In genomic region chr5:81779935-81780266, GRCh38 we compare ENCODE assay signal across 8 cellular contexts. TPM values are rescaled to one million over a fixed set of nuclear protein-coding genes. Genes with fewer than 3 reads are reported as not detected.
A peak's percentile ranks its signal among the peaks of the same experiment; 100 is the strongest.
DNase-seq lines count a peak whose midpoint lies in the region; ATAC-seq lines count a peak whose summit lies in the region.

No MANE protein-coding gene starts in this region.

- peak overlapping the region; percentile 66 for H3K27ac ChIP-seq in skeletal muscle tissue (ENCODE audit: low read depth, low read length)

- H3K4me3 ChIP-seq in endocrine pancreas (ENCODE audit: control insufficient read depth, insufficient read depth, low read length), result peak overlapping the region; percentile 57
- H3K4me3 ChIP-seq in skeletal muscle tissue (ENCODE audit: low read length in 3 of 3), result no peak overlapping the region

- ATAC-seq in GM18907 (IDR thresholded peaks at IDR 0.05; ENCODE audit: unreplicated experiment) (peak; percentile 14), HG02610 (IDR thresholded peaks at IDR 0.05; ENCODE audit: unreplicated experiment) (no peak), HG02642 (IDR thresholded peaks at IDR 0.05; ENCODE audit: poor library complexity, unreplicated experiment) (no peak), GM21526 (IDR thresholded peaks at IDR 0.05; ENCODE audit: low FRiP score, unreplicated experiment) (no peak)

- H3K9me3 ChIP-seq in endocrine pancreas (ENCODE audit: control insufficient read depth, low read length) (no peaks in the 10 kb centered on the region), skeletal muscle tissue (ENCODE audit: control insufficient read depth in 3 of 3, low read length in 3 of 3) (no peaks in the 10 kb centered on the region)

- H3K9ac ChIP-seq in endocrine pancreas (ENCODE audit: control insufficient read depth, insufficient read depth, low read length), result no peak overlapping the region
- H3K9ac ChIP-seq in skeletal muscle tissue (ENCODE audit: low read depth in 1 of 3, low read length in 3 of 3), result no peak overlapping the region

- H3K27me3 ChIP-seq in endocrine pancreas (ENCODE audit: control insufficient read depth, insufficient read depth, low read length), result no peaks in the 10 kb centered on the region
- no peaks in the 10 kb centered on the region for H3K27me3 ChIP-seq in skeletal muscle tissue (ENCODE audit: control insufficient read depth in 3 of 3, insufficient read depth in 3 of 3, low read length in 3 of 3)

- H3K36me3 ChIP-seq in endocrine pancreas (ENCODE audit: control insufficient read depth, insufficient read depth, low read length), result no peaks in the 10 kb centered on the region
- no peaks in the 10 kb centered on the region for H3K36me3 ChIP-seq in skeletal muscle tissue (ENCODE audit: control insufficient read depth in 3 of 3, insufficient read depth in 3 of 3, low read length in 3 of 3)

- H3K4me1 ChIP-seq in endocrine pancreas (ENCODE audit: control insufficient read depth, insufficient read depth, low read length), result peaks cover 12% of the 10 kb centered on the region
- peaks cover 10 to 20% (median 16%) of the 10 kb centered on the region in 3 donors for H3K4me1 ChIP-seq in skeletal muscle tissue (ENCODE audit: control insufficient read depth in 3 of 3, insufficient read depth in 3 of 3, low read length in 3 of 3)

- DNase-seq in OCI-M1 (lab: John Stamatoyannopoulos, UW) (peak; percentile 49), HuH-7.5 (ENCODE audit: low spot score) (no peak)

RNA-seq across cellular contexts. Expression of gene SSBP2, which starts 29.0 kb away (rescaled TPM):
- total RNA-seq in skeletal muscle tissue, result 44.4 TPM
